25 cellular contexts compared by ENCODE assay signal in the genomic region with DNA sequence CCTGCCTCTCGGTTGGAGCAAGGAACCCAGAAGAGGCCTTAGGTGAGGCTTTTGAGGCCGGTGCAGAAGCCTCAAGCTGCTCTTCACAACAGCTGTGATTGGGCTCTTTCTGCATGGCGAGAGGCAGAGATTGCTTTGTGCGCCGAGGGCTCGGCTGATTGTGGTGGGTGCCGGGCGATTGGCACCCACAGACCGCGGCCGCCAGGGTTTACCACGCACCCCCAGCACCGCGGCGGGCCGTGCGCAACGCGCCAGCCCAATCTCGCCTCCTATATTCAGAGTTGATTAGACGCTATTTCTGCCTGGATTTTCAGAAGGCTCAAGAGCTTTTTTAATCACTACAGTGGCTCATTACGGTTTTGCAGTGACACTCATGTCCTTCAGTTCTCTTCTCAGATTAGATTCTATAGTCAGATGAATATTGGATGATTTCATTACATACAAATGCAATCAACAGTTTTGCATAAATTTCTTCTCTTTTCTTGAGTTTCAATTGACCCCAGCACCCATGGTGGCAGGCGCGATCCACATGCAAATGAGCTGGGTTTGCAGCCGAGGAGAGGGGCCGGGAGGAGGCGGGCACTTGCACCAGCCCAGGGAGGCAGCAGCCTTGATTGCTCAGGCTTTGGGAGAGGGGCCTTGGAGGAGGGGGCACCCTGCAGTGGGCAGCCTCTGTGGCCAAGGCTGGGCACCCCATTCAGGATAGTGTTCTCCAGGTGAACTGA. TPM values are rescaled to one million over a fixed set of nuclear protein-coding genes. Genes with fewer than 3 reads are reported as not detected.
DNase-seq lines count a peak whose midpoint lies in the region; ATAC-seq and TF ChIP-seq lines count a peak whose summit lies in the region.
"Had no signal": no experiment of that assay in that cellular context is flagged by ENCODE, and none has a peak within 500 bp of the region (broad histone marks: within the 10 kb centered on the region; RNA-seq: fewer than 3 reads in every experiment).

No MANE protein-coding gene starts in this region.

- no peak overlapping the region for H3K4me2 ChIP-seq in osteoblast (ENCODE audit: insufficient read depth, low read length)
- H3K4me2 ChIP-seq: KMS-11 had no signal

- no peaks in the 10 kb centered on the region for H4K20me1 ChIP-seq in osteoblast (ENCODE audit: insufficient read depth, low read length)

- DNase-seq in H7 (peak; percentile 88), Peyer's patch (peak in 2 of 3 donors; percentile 30 to 46), osteoblast (ENCODE audit: insufficient read length, low spot score, missing footprints) (peak; percentile 52), activated gamma-delta T cell treated with Interleukin-2 at 50 U/mL for 16 hours (no peak), breast epithelium (ENCODE audit: low spot score in 2 of 2) (no peak), HAP-1 (ENCODE audit: low spot score in 2 of 2) (no peak)
- DNase-seq: activated CD4-positive, alpha-beta T cell treated with anti-CD3 and anti-CD28 coated beads, Interleukin-2, amount 10 ng/mL, durations not matched to agents 24 days and 14 days; activated naive CD4-positive, alpha-beta T cell treated with anti-CD3 and anti-CD28 coated beads, Interleukin-2, amount 50 U/mL, for 16 hours; C1 segment of cervical spinal cord; Caco-2; DND-41; glutamatergic neuron; left colon; natural killer cell; NCI-H1694 treated with DMSO at 0.1 percent for 48 hours; NCI-H2171 treated with DMSO at 0.1 percent for 48 hours; pancreas; stimulated activated CD4-positive, alpha-beta T cell treated with anti-CD3 and anti-CD28 coated beads, Interleukin-15, amount 100 ng/mL, for 24 hours; stomach; tibial artery had no signal

- H3K27ac ChIP-seq in Peyer's patch (no peak overlapping the region), iPS-18a (ENCODE audit: low read length) (no peak overlapping the region), osteoblast (ENCODE audit: low read depth, low read length) (no peak overlapping the region), breast epithelium (no peak overlapping the region)
- H3K27ac ChIP-seq: KMS-11, pancreas, stomach, tibial artery had no signal

- intact Hi-C loops in breast epithelium (cut with DNase I; ENCODE audit: low total_unique reads), result no loop called here

- H3K79me2 ChIP-seq in osteoblast (ENCODE audit: insufficient read depth, low read length), result no peaks in the 10 kb centered on the region

- H3K27me3 ChIP-seq in H7 (ENCODE audit: control insufficient read depth, insufficient read depth, low read length) (peaks cover 2% of the 10 kb centered on the region), Peyer's patch (no peaks in the 10 kb centered on the region), iPS-18a (ENCODE audit: control insufficient read depth, insufficient read depth, low read length) (peaks cover 5% of the 10 kb centered on the region), osteoblast (ENCODE audit: insufficient read depth, low read length) (no peaks in the 10 kb centered on the region), breast epithelium (no peaks in the 10 kb centered on the region), HAP-1 (ENCODE audit: low read depth) (no peaks in the 10 kb centered on the region)
- H3K27me3 ChIP-seq: pancreas, tibial artery had no signal

- H3K36me3 ChIP-seq in H7 (replicated peaks; ENCODE audit: control insufficient read depth, insufficient read depth, low read length) (no peaks in the 10 kb centered on the region), Peyer's patch (no peaks in the 10 kb centered on the region), iPS-18a (ENCODE audit: control insufficient read depth, low read depth, low read length) (no peaks in the 10 kb centered on the region), osteoblast (ENCODE audit: insufficient read depth, low read length) (no peaks in the 10 kb centered on the region), breast epithelium (no peaks in the 10 kb centered on the region), HAP-1 (replicated peaks) (no peaks in the 10 kb centered on the region)
- H3K36me3 ChIP-seq: pancreas, stomach, tibial artery had no signal

- TF ChIP-seq POLR2A in Peyer's patch (IDR thresholded peaks at IDR 0.05) (no peak), breast epithelium (IDR thresholded peaks at IDR 0.05) (no peak)

- ATAC-seq in HG02973 (IDR thresholded peaks at IDR 0.05; ENCODE audit: unreplicated experiment), result no peak
- ATAC-seq: left colon, natural killer cell, pancreas, sciatic nerve, SK-N-SH treated with all-trans-retinoic acid at 6 μM for 48 hours had no signal

- in situ Hi-C loops in HAP-1 (cut with MboI; ENCODE audit: low sequenced_read_pairs), result no loop called here

- H2AFZ ChIP-seq in osteoblast (ENCODE audit: low read length), result no peak overlapping the region

- no peaks in the 10 kb centered on the region for H3K4me1 ChIP-seq in Peyer's patch
- H3K4me1 ChIP-seq in iPS-18a (ENCODE audit: control insufficient read depth, low read depth, low read length), result peaks cover 32% of the 10 kb centered on the region
- peaks cover 8% of the 10 kb centered on the region for H3K4me1 ChIP-seq in osteoblast (ENCODE audit: insufficient read depth, low read length)
- no peaks in the 10 kb centered on the region for H3K4me1 ChIP-seq in breast epithelium
- peaks cover 8% of the 10 kb centered on the region for H3K4me1 ChIP-seq in HAP-1
- H3K4me1 ChIP-seq: Caco-2, pancreas had no signal

- TF ChIP-seq CTCF in Peyer's patch (IDR thresholded peaks at IDR 0.05) (no peak), osteoblast (IDR thresholded peaks at IDR 0.05; ENCODE audit: extremely low read depth, low read depth, low read length) (no peak), breast epithelium (IDR thresholded peaks at IDR 0.05) (no peak)

- no peaks in the 10 kb centered on the region for H3K9me3 ChIP-seq in Peyer's patch
- no peaks in the 10 kb centered on the region for H3K9me3 ChIP-seq in iPS-18a (ENCODE audit: control insufficient read depth, low read depth, low read length)
- H3K9me3 ChIP-seq in osteoblast (ENCODE audit: low read depth, low read length), result no peaks in the 10 kb centered on the region
- H3K9me3 ChIP-seq in breast epithelium, result no peaks in the 10 kb centered on the region
- H3K9me3 ChIP-seq in HAP-1, result no peaks in the 10 kb centered on the region
- H3K9me3 ChIP-seq: Caco-2, pancreas, stomach, tibial artery had no signal

- no peak overlapping the region for H3K9ac ChIP-seq in iPS-18a (ENCODE audit: low read length)
- H3K9ac ChIP-seq: KMS-11 had no signal

- no peak overlapping the region for H3K4me3 ChIP-seq in H7 (ENCODE audit: insufficient read depth, low read depth, low read length)
- no peak overlapping the region for H3K4me3 ChIP-seq in Peyer's patch
- H3K4me3 ChIP-seq in iPS-18a (ENCODE audit: low read length), result peak overlapping the region; percentile 47
- H3K4me3 ChIP-seq in osteoblast (ENCODE audit: insufficient read depth, low read length), result no peak overlapping the region
- H3K4me3 ChIP-seq in breast epithelium, result no peak overlapping the region
- no peak overlapping the region for H3K4me3 ChIP-seq in HAP-1
- H3K4me3 ChIP-seq: pancreas, stomach, tibial artery had no signal

RNA-seq across cellular contexts. Expression of a gene that starts 33.8 kb away (rescaled TPM):
- total RNA-seq in H7 (2014; rRNA removed; shearing (Covaris generic)), result 0.69 and 1.1 TPM in 2 replicates
- 10 to 100 TPM in 3 of 4 donors, 1 to 10 TPM in 1; 6.4 to 17.3 (median 13.8) TPM for total RNA-seq in Peyer's patch
- total RNA-seq in osteoblast, result 2.5 and 3.2 TPM in 2 replicates
- 1 to 10 TPM; 2.6 to 8.0 (median 4.5) TPM for total RNA-seq in breast epithelium

Comparison
In these comparisons a context has a peak if more than half of its experiments do, and no peak if none do; other contexts are left out.
1. DNase-seq: peak in H7 (single experiment), Peyer's patch (2 of 3) and osteoblast (single experiment); none in activated gamma-delta T cell treated with Interleukin-2 at 50 U/mL for 16 hours (single experiment), breast epithelium (0 of 2) and HAP-1 (0 of 2).